ENCODE assay signal across 16 cellular contexts in genomic region chr10:118965096-118965495, GRCh38.
"Had no signal": no experiment of that assay in that cellular context is flagged by ENCODE, and none has a peak within 500 bp of the region (broad histone marks: within the 10 kb centered on the region; RNA-seq: fewer than 3 reads in every experiment).

No MANE protein-coding gene starts in this region.

- H3K36me3 ChIP-seq: colonic mucosa, ovary, right atrium auricular region, stomach had no signal

- H3K4me3 ChIP-seq: colonic mucosa, lung, ovary, right atrium auricular region, stomach had no signal

- H3K4me1 Mint-ChIP-seq: immature natural killer cell, naive B cell had no signal

- H3K9me3 ChIP-seq: colonic mucosa, ovary, right atrium auricular region, stomach had no signal

- ATAC-seq: esophagus mucosa, left cardiac atrium, left ventricle myocardium superior had no signal

- H3K27me3 ChIP-seq: colonic mucosa, ovary, right atrium auricular region had no signal

- DNase-seq: colonic mucosa; effector CD8-positive, alpha-beta T cell; immature natural killer cell; kidney; left cardiac atrium; left ventricle myocardium superior; naive B cell; nucleus accumbens; ovary; stimulated activated CD4-positive, alpha-beta T cell treated with anti-CD3 and anti-CD28 coated beads, Interleukin-12 subunit alpha, Interleukin-12 subunit beta, amount 100 ng/mL, for 4 hours; stimulated activated naive CD4-positive, alpha-beta T cell; stomach; trophoblast cell had no signal

- H3K4me3 Mint-ChIP-seq: immature natural killer cell, naive B cell had no signal

- H3K9me3 Mint-ChIP-seq: immature natural killer cell had no signal

- H3K4me1 ChIP-seq: colonic mucosa had no signal

- H3K27ac ChIP-seq: colonic mucosa, ovary, stomach had no signal

- H3K36me3 Mint-ChIP-seq: immature natural killer cell, naive B cell had no signal

- H3K27ac Mint-ChIP-seq: immature natural killer cell, naive B cell had no signal
